Comparison of ENCODE assay signal across 16 cellular contexts in the genomic region with DNA sequence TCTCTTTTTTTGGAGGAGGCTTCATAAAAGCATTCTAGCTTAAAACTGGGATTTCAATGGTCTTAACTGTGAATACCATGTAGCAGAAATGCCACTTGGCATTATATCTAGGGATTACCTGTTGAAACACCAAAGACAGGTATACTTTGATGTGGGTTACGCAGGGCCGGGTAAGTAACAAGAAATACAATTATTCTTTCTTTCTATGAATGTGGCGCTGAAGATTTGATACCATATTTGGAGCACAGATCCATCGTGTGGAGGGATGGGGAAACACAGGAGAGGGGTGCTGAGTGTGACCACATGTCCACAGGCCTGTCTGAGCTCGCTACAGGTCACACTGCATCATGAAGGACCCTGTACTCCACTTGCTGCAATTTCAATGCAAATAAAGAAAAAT.
A peak's percentile ranks its signal among the peaks of the same experiment; 100 is the strongest.
DNase-seq lines count a peak whose midpoint lies in the region; ATAC-seq, FAIRE-seq and TF ChIP-seq lines count a peak whose summit lies in the region.
"Had no signal": no experiment of that assay in that cellular context is flagged by ENCODE, and none has a peak within 500 bp of the region (broad histone marks: within the 10 kb centered on the region; RNA-seq: fewer than 3 reads in every experiment).

No MANE protein-coding gene starts in this region.

- H2AFZ ChIP-seq in K562 (ENCODE audit: low read depth, low read length), result no peak overlapping the region
- H2AFZ ChIP-seq: parathyroid adenoma had no signal

- peaks cover 25 to 39% (median 37%) of the 10 kb centered on the region in 4 donors for H3K4me1 Mint-ChIP-seq in CD4-positive, alpha-beta memory T cell
- H3K4me1 Mint-ChIP-seq in naive thymus-derived CD4-positive, alpha-beta T cell, result peaks cover 11 to 54% (median 21%) of the 10 kb centered on the region in 7 donors

- FAIRE-seq in K562 (lab: Jason Lieb, UNC), result peak; percentile 51

- H3K36me3 Mint-ChIP-seq in CD4-positive, alpha-beta memory T cell, result peaks cover 8 to 22% of the 10 kb centered on the region in 2 donors
- H3K36me3 Mint-ChIP-seq in naive thymus-derived CD4-positive, alpha-beta T cell, result peaks cover 0 to 38% (median 4%) of the 10 kb centered on the region in 5 donors

- no peaks in the 10 kb centered on the region for H3K79me2 ChIP-seq in K562 (ENCODE audit: control insufficient read depth, insufficient read depth, low read length)
- H3K79me2 ChIP-seq: parathyroid adenoma had no signal

- TF ChIP-seq EP300 in K562 (IDR thresholded peaks at IDR 0.05; ENCODE audit: low read length) (no peak), sigmoid colon (IDR thresholded peaks at IDR 0.05) (no peak)

- no peaks in the 10 kb centered on the region for H3K9me3 ChIP-seq in CD4-positive, alpha-beta memory T cell (ENCODE audit: control insufficient read depth in 1 of 2, low read length in 2 of 2)
- H3K9me3 ChIP-seq in HAP-1 (no peaks in the 10 kb centered on the region), K562 (replicated peaks; ENCODE audit: control insufficient read depth, insufficient read depth, low read depth, low read length) (no peaks in the 10 kb centered on the region), sigmoid colon (no peaks in the 10 kb centered on the region)
- H3K9me3 ChIP-seq in naive thymus-derived CD4-positive, alpha-beta T cell (ENCODE audit: control insufficient read depth in 2 of 3, low read length in 3 of 3), result no peaks in the 10 kb centered on the region
- no peaks in the 10 kb centered on the region for H3K9me3 ChIP-seq in effector memory CD4-positive, alpha-beta T cell (ENCODE audit: control insufficient read depth, low read length)
- H3K9me3 ChIP-seq: suprapubic skin had no signal

- DNase-seq in CD4-positive, alpha-beta memory T cell, result peak in 3 of 5 donors; percentile 16 to 36 (median 32)
- peak; percentile 9 to 41 for DNase-seq in HAP-1 (ENCODE audit: low spot score in 2 of 2)
- peak in 2 of 4 experiments; percentile 16 to 17 for DNase-seq in K562 (ENCODE audit: extremely low read depth in 1 of 4, low spot score in 3 of 4)
- no peak for DNase-seq in naive thymus-derived CD4-positive, alpha-beta T cell
- DNase-seq in T-helper 1 cell, result no peak
- no peak for DNase-seq in sigmoid colon
- DNase-seq in effector memory CD4-positive, alpha-beta T cell, result no peak
- no peak for DNase-seq in RPMI8226
- DNase-seq: Calu3; NCI-H187; NCI-H345; stimulated activated CD4-positive, alpha-beta T cell treated with anti-CD3 and anti-CD28 coated beads, Interleukin-2, amount 100 ng/mL, for 48 hours had no signal

- TF ChIP-seq RAD21 in K562 (CRISPR knock-in tag; conservative IDR thresholded peaks at IDR 0.05 in 1 of 2, IDR thresholded peaks at IDR 0.05 in 1 of 2), result peak in 1 of 2 experiments; percentile 50; a peak in 2 of 4 replicates

- H3K4me3 Mint-ChIP-seq in CD4-positive, alpha-beta memory T cell, result no peak overlapping the region
- H3K4me3 Mint-ChIP-seq in naive thymus-derived CD4-positive, alpha-beta T cell, result peak overlapping the region in 1 of 10 donors; percentile 4
- H3K4me3 Mint-ChIP-seq: IgD-negative memory B cell had no signal

- peak overlapping the region in 6 of 7 donors; percentile 1 to 80 (median 33) for H3K27ac Mint-ChIP-seq in CD4-positive, alpha-beta memory T cell
- H3K27ac Mint-ChIP-seq in naive thymus-derived CD4-positive, alpha-beta T cell, result peak overlapping the region in 1 of 9 donors; percentile 35

- H4K20me1 ChIP-seq in K562 (replicated peaks; ENCODE audit: control insufficient read depth, insufficient read depth, low read length), result no peaks in the 10 kb centered on the region

- peaks cover 0 to 2% (median 0%) of the 10 kb centered on the region in 8 donors for H3K9me3 Mint-ChIP-seq in CD4-positive, alpha-beta memory T cell
- H3K9me3 Mint-ChIP-seq in naive thymus-derived CD4-positive, alpha-beta T cell, result peaks cover 0 to 11% (median 1%) of the 10 kb centered on the region in 11 donors

- H3K9me1 ChIP-seq in K562 (ENCODE audit: control insufficient read depth, insufficient read depth, low read length), result no peaks in the 10 kb centered on the region

- in situ Hi-C loops in HAP-1 (cut with MboI; ENCODE audit: low sequenced_read_pairs), result no loop called here
- in situ Hi-C loops in K562 (cut with MboI), result no loop called here

- no peak for TF ChIP-seq POLR2A in K562 (conservative IDR thresholded peaks at IDR 0.05)
- no peak for TF ChIP-seq POLR2A in sigmoid colon (IDR thresholded peaks at IDR 0.05)

- H3K27me3 ChIP-seq in CD4-positive, alpha-beta memory T cell (ENCODE audit: insufficient read depth, low read length), result no peaks in the 10 kb centered on the region
- H3K27me3 ChIP-seq in HAP-1 (ENCODE audit: low read depth) (no peaks in the 10 kb centered on the region), K562 (ENCODE audit: control insufficient read depth in 2 of 2, insufficient read depth in 2 of 2, low read length in 2 of 2) (peaks cover 0 to 4% of the 10 kb centered on the region in 2 experiments; a peak in 1 of 5 replicates), sigmoid colon (no peaks in the 10 kb centered on the region)
- H3K27me3 ChIP-seq in naive thymus-derived CD4-positive, alpha-beta T cell (ENCODE audit: control insufficient read depth in 2 of 2, insufficient read depth in 2 of 2, low read length in 2 of 2), result no peaks in the 10 kb centered on the region
- no peaks in the 10 kb centered on the region for H3K27me3 ChIP-seq in effector memory CD4-positive, alpha-beta T cell (replicated peaks; ENCODE audit: control insufficient read depth, insufficient read depth, low read length, poor library complexity, severe bottlenecking)
- H3K27me3 ChIP-seq: suprapubic skin had no signal

- CTCF ChIA-PET in CD4-positive, alpha-beta memory T cell (lab: Charles Lee; ENCODE audit: partially characterized antibody), result interaction anchor here (0.8 to 2.1 kb wide), 5 partner anchors 14 to 275 kb away, joined by 3 to 10 read pairs (median 4); a partner anchor contains a TSS
- CTCF ChIA-PET in K562 (lab: Yijun Ruan, JAX; ENCODE audit: low intra/inter-chr PET ratio), result no interaction called here
- CTCF ChIA-PET in naive thymus-derived CD4-positive, alpha-beta T cell (lab: Charles Lee), result no interaction called here

- H3K4me2 ChIP-seq in K562 (ENCODE audit: insufficient read depth, low read length), result no peak overlapping the region

- H3K27ac ChIP-seq in CD4-positive, alpha-beta memory T cell (ENCODE audit: low read depth, low read length), result no peak overlapping the region
- H3K27ac ChIP-seq in K562 (ENCODE audit: extremely low read depth, low read depth, low read length) (no peak overlapping the region), sigmoid colon (no peak overlapping the region)
- H3K27ac ChIP-seq in naive thymus-derived CD4-positive, alpha-beta T cell (ENCODE audit: low read depth, low read length), result no peak overlapping the region
- H3K27ac ChIP-seq in effector memory CD4-positive, alpha-beta T cell (ENCODE audit: insufficient read depth, low read length, poor library complexity, severe bottlenecking), result no peak overlapping the region
- H3K27ac ChIP-seq: parathyroid adenoma, suprapubic skin, VCaP had no signal

- POLR2A ChIA-PET in CD4-positive, alpha-beta memory T cell (lab: Charles Lee; ENCODE audit: partially characterized antibody), result no interaction called here
- POLR2A ChIA-PET in K562 (lab: Yijun Ruan, JAX), result interaction anchor here (0.6 to 0.7 kb wide), 3 partner anchors 150 to 1856 kb away, joined by 3 to 4 read pairs (median 3); no protein-coding TSS in a partner anchor
- POLR2A ChIA-PET in naive thymus-derived CD4-positive, alpha-beta T cell (lab: Charles Lee), result no interaction called here

- intact Hi-C loops in CD4-positive, alpha-beta memory T cell (cut with micrococcal nuclease), result loop anchor here (1.0 kb wide), 1 partner anchor 164 kb away; no protein-coding TSS in a partner anchor
- intact Hi-C loops in K562 (cut with micrococcal nuclease), result loop anchor here (5.0 kb wide), 1 partner anchor 164 kb away; no protein-coding TSS in a partner anchor
- intact Hi-C loops in naive thymus-derived CD4-positive, alpha-beta T cell (cut with micrococcal nuclease), result loop anchor here in 1 of 2 donors (2.0 kb wide), 1 partner anchor 163 kb away; no protein-coding TSS in a partner anchor
- intact Hi-C loops in sigmoid colon (cut with DNase I), result no loop called here

- H3K4me3 ChIP-seq in CD4-positive, alpha-beta memory T cell (ENCODE audit: low read length in 2 of 2), result no peak overlapping the region
- H3K4me3 ChIP-seq in HAP-1 (no peak overlapping the region), K562 (no peak overlapping the region), sigmoid colon (no peak overlapping the region)
- H3K4me3 ChIP-seq in naive thymus-derived CD4-positive, alpha-beta T cell (ENCODE audit: low read length), result no peak overlapping the region
- no peak overlapping the region for H3K4me3 ChIP-seq in effector memory CD4-positive, alpha-beta T cell (ENCODE audit: insufficient read depth, low read depth, low read length, poor library complexity, severe bottlenecking)
- H3K4me3 ChIP-seq: suprapubic skin had no signal

- ATAC-seq in K562, result peak; percentile 81
- ATAC-seq in naive thymus-derived CD4-positive, alpha-beta T cell, result peak; percentile 48

- BruUV-seq in K562 (replicated peaks; lab: Mats Ljungman, UMichigan), result no TSS peak

- no peaks in the 10 kb centered on the region for H3K36me3 ChIP-seq in CD4-positive, alpha-beta memory T cell (ENCODE audit: insufficient read depth, low read length)
- H3K36me3 ChIP-seq in HAP-1 (replicated peaks), result no peaks in the 10 kb centered on the region
- H3K36me3 ChIP-seq in K562 (ENCODE audit: control insufficient read depth, insufficient read depth, low read length), result no peaks in the 10 kb centered on the region
- no peaks in the 10 kb centered on the region for H3K36me3 ChIP-seq in naive thymus-derived CD4-positive, alpha-beta T cell (ENCODE audit: control insufficient read depth in 2 of 3, insufficient read depth in 3 of 3, low read length in 3 of 3)
- no peaks in the 10 kb centered on the region for H3K36me3 ChIP-seq in sigmoid colon
- H3K36me3 ChIP-seq in effector memory CD4-positive, alpha-beta T cell (ENCODE audit: control insufficient read depth, insufficient read depth, low read length), result no peaks in the 10 kb centered on the region
- H3K36me3 ChIP-seq: suprapubic skin had no signal

- H3K4me1 ChIP-seq in CD4-positive, alpha-beta memory T cell (ENCODE audit: insufficient read depth, low read length), result peaks cover 22% of the 10 kb centered on the region
- H3K4me1 ChIP-seq in HAP-1, result peaks cover 24% of the 10 kb centered on the region
- H3K4me1 ChIP-seq in K562 (replicated peaks in 1 of 2; ENCODE audit: control insufficient read depth in 2 of 2, insufficient read depth in 2 of 2, low read length in 2 of 2), result no peaks in the 10 kb centered on the region
- no peaks in the 10 kb centered on the region for H3K4me1 ChIP-seq in naive thymus-derived CD4-positive, alpha-beta T cell (ENCODE audit: control insufficient read depth in 2 of 2, insufficient read depth in 2 of 2, low read length in 2 of 2)
- H3K4me1 ChIP-seq in sigmoid colon, result peaks cover 0 to 24% (median 12%) of the 10 kb centered on the region in 4 donors
- peaks cover 6% of the 10 kb centered on the region for H3K4me1 ChIP-seq in effector memory CD4-positive, alpha-beta T cell (ENCODE audit: control insufficient read depth, insufficient read depth, low read length, poor library complexity, severe bottlenecking)
- H3K4me1 ChIP-seq: parathyroid adenoma had no signal

- WGBS in K562 (ENCODE audit: insufficient coverage, low coverage, missing lambda C conversion rate), result 0% methylated on average over 5 of the region's 5 CpGs
- 84 to 92% methylated on average over 5 of the region's 5 CpGs for WGBS in sigmoid colon, 2 donors

- peak; percentile 19 to 48 (median 35); a peak in 5 of 6 replicates for TF ChIP-seq CTCF in K562 (IDR thresholded peaks at IDR 0.05 in 2 of 3, conservative IDR thresholded peaks at IDR 0.05 in 1 of 3; ENCODE audit: insufficient read depth in 2 of 3, low read depth in 1 of 3, low read length in 3 of 3)
- no peak for TF ChIP-seq CTCF in sigmoid colon (IDR thresholded peaks at IDR 0.05)

- no peak overlapping the region for H3K9ac ChIP-seq in K562 (ENCODE audit: insufficient read depth in 1 of 2, low read depth in 2 of 2, low read length in 2 of 2)
- H3K9ac ChIP-seq: parathyroid adenoma had no signal

- no peaks in the 10 kb centered on the region for H3K27me3 Mint-ChIP-seq in CD4-positive, alpha-beta memory T cell
- H3K27me3 Mint-ChIP-seq in naive thymus-derived CD4-positive, alpha-beta T cell, result no peaks in the 10 kb centered on the region
- H3K27me3 Mint-ChIP-seq: IgD-negative memory B cell had no signal

Comparison
In these comparisons a context has a peak if more than half of its experiments do, and no peak if none do; other contexts are left out.
1. DNase-seq: peak in CD4-positive, alpha-beta memory T cell (3 of 5) and HAP-1 (2 of 2); none in naive thymus-derived CD4-positive, alpha-beta T cell (0 of 9), T-helper 1 cell (0 of 5), sigmoid colon (single experiment), effector memory CD4-positive, alpha-beta T cell (0 of 3) and RPMI8226 (single experiment).
2. CTCF ChIP-seq: peak in K562 (3 of 3); none in sigmoid colon (0 of 4).